ENCODE assay signal across 25 cellular contexts in the genomic region with DNA sequence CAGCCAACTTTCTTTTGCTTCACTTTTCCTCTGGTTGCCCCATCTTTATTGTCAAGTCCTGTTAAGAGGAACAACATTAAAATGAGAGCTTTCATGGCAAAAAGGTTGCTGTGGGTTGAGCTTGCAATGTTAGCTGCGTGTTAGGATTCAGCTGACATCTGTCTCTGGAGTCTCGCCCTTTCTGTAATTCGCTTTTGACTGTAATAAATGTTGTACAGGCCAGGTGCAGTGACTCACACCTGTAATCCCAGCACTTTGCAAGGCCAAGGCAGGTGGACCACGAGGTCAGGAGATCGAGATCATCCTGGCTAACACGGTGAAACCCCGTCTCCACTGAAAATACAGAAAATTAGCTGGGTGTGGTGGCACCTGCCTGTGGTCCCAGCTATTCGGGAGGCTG. TPM values are rescaled to one million over a fixed set of nuclear protein-coding genes. Genes with fewer than 3 reads are reported as not detected.
"Had no signal": no experiment of that assay in that cellular context is flagged by ENCODE, and none has a peak within 500 bp of the region (broad histone marks: within the 10 kb centered on the region; RNA-seq: fewer than 3 reads in every experiment).

No MANE protein-coding gene starts in this region.

- H3K36me3 ChIP-seq: colonic mucosa, gastrocnemius medialis, heart right ventricle, left lung, lower lobe of right lung had no signal

- ATAC-seq: effector memory CD8-positive, alpha-beta T cell; esophagus mucosa; gastrocnemius medialis; heart right ventricle; left lung; left ventricle myocardium superior; lower lobe of right lung; naive thymus-derived CD4-positive, alpha-beta T cell had no signal

- H3K4me3 ChIP-seq: colonic mucosa, esophagus squamous epithelium, gastrocnemius medialis, heart right ventricle, left lung, lower lobe of right lung had no signal

- DNase-seq: cortex of kidney; effector CD8-positive, alpha-beta T cell; effector memory CD8-positive, alpha-beta T cell; erythroblast; esophagus squamous epithelium; foreskin fibroblast; foreskin melanocyte; gastrocnemius medialis; glutamatergic neuron; heart right ventricle; hippocampal formation; kidney; kidney glomerular epithelial cell; left lung; left ventricle myocardium superior; lower lobe of right lung; mesenchymal stem cell; naive thymus-derived CD4-positive, alpha-beta T cell had no signal

- H3K4me1 ChIP-seq: colonic mucosa, esophagus squamous epithelium, heart right ventricle, left lung, lower lobe of right lung had no signal

- H3K27me3 ChIP-seq: colonic mucosa, gastrocnemius medialis had no signal

- H3K27ac ChIP-seq: colonic mucosa, epithelial cell of prostate, esophagus squamous epithelium, gastrocnemius medialis, heart right ventricle, left lung, lower lobe of right lung had no signal

- H3K9me3 ChIP-seq: colonic mucosa, esophagus squamous epithelium, gastrocnemius medialis, heart right ventricle, left lung, lower lobe of right lung had no signal

RNA-seq across cellular contexts. Expression of a gene that starts 24.1 kb away (rescaled TPM):
- total RNA-seq: glomerular endothelial cell; heart right ventricle; left ventricle myocardium superior; lung microvascular endothelial cell; mesenteric fat pad; mesothelial cell of epicardium; naive thymus-derived CD4-positive, alpha-beta T cell had no signal
